27 cellular contexts compared by ENCODE assay signal in genomic region chr7:106482091-106482490, GRCh38.
"Had no signal": no experiment of that assay in that cellular context is flagged by ENCODE, and none has a peak within 500 bp of the region (broad histone marks: within the 10 kb centered on the region; RNA-seq: fewer than 3 reads in every experiment).

No MANE protein-coding gene starts in this region.

- H3K36me3 ChIP-seq: ascending aorta, breast epithelium, cardiac muscle cell, colonic mucosa, esophagus squamous epithelium, gastroesophageal sphincter, heart right ventricle had no signal

- H3K4me1 ChIP-seq: ascending aorta, breast epithelium, colonic mucosa had no signal

- H3K27ac Mint-ChIP-seq: activated CD4-positive, alpha-beta T cell treated with anti-CD3 and anti-CD28 coated beads for 36 hours; activated naive CD8-positive, alpha-beta T cell treated with anti-CD3 and anti-CD28 coated beads for 36 hours; brain had no signal

- H3K27me3 ChIP-seq: ascending aorta, breast epithelium, colonic mucosa, esophagus squamous epithelium, gastroesophageal sphincter, heart right ventricle had no signal

- ATAC-seq: activated CD4-positive, alpha-beta T cell treated with anti-CD3 and anti-CD28 coated beads for 36 hours; activated CD8-positive, alpha-beta T cell treated with anti-CD3 and anti-CD28 coated beads for 36 hours; activated T-cell treated with anti-CD3 and anti-CD28 coated beads, Interleukin-2, amount 50 U/mL, for 4 hours; activated T-helper 17 cell treated with anti-CD3 and anti-CD28 coated beads, Interleukin-2, amount 50 U/mL, for 72 hours; gastroesophageal sphincter; heart right ventricle had no signal

- H3K27ac ChIP-seq: ascending aorta, breast epithelium, cardiac muscle cell, colonic mucosa, esophagus squamous epithelium, gastroesophageal sphincter, heart right ventricle had no signal

- DNase-seq: activated CD4-positive, alpha-beta T cell treated with anti-CD3 and anti-CD28 coated beads for 36 hours; activated CD4-positive, alpha-beta T cell treated with anti-CD3 and anti-CD28 coated beads, Interleukin-2, amount 50 U/mL, for 1 hour; activated CD4-positive, alpha-beta T cell treated with anti-CD3 and anti-CD28 coated beads, Interleukin-2, amount 50 U/mL, for 48 hours; activated CD4-positive, CD25-positive, alpha-beta regulatory T cell; activated CD4-positive, CD25-positive, alpha-beta regulatory T cell treated with anti-CD3 and anti-CD28 coated beads, Interleukin-2, amount 50 U/mL, for 72 hours; activated CD8-positive, alpha-beta memory T cell treated with anti-CD3 and anti-CD28 coated beads for 24 hours; activated CD8-positive, alpha-beta T cell treated with anti-CD3 and anti-CD28 coated beads for 36 hours; activated effector memory CD4-positive, alpha-beta T cell treated with Interleukin-2 at 50 U/mL for 16 hours; activated gamma-delta T cell treated with Interleukin-2 at 50 U/mL for 16 hours; activated naive CD4-positive, alpha-beta T cell treated with anti-CD3 and anti-CD28 coated beads, Interleukin-2, amount 50 U/mL, for 16 hours; activated naive CD4-positive, alpha-beta T cell treated with Interleukin-2 at 50 U/mL for 16 hours; activated naive CD8-positive, alpha-beta T cell treated with anti-CD3 and anti-CD28 coated beads for 36 hours; activated T-cell treated with anti-CD3 and anti-CD28 coated beads, Interleukin-2, amount 50 U/mL, for 4 hours; central memory CD4-positive, alpha-beta T cell; cerebellar nuclear complex; colonic mucosa; effector CD8-positive, alpha-beta T cell; esophagus squamous epithelium; foreskin melanocyte; heart right ventricle; T-helper 2 cell had no signal

- H3K4me3 ChIP-seq: ascending aorta, breast epithelium, cardiac muscle cell, colonic mucosa, esophagus squamous epithelium, gastroesophageal sphincter, heart right ventricle had no signal

- H3K27me3 Mint-ChIP-seq: brain had no signal

- H3K9me3 ChIP-seq: ascending aorta, breast epithelium, colonic mucosa, esophagus squamous epithelium, gastroesophageal sphincter, heart right ventricle had no signal

- H3K4me3 Mint-ChIP-seq: activated CD4-positive, alpha-beta T cell treated with anti-CD3 and anti-CD28 coated beads for 36 hours; activated CD8-positive, alpha-beta T cell treated with anti-CD3 and anti-CD28 coated beads for 36 hours; activated naive CD8-positive, alpha-beta T cell treated with anti-CD3 and anti-CD28 coated beads for 36 hours; activated T-cell treated with anti-CD3 and anti-CD28 coated beads, Interleukin-2, amount 50 U/mL, for 4 hours; activated T-helper 17 cell treated with anti-CD3 and anti-CD28 coated beads, Interleukin-2, amount 50 U/mL, for 72 hours; brain had no signal

- H3K36me3 Mint-ChIP-seq: brain had no signal

- H3K9me3 Mint-ChIP-seq: activated T-cell treated with anti-CD3 and anti-CD28 coated beads, Interleukin-2, amount 50 U/mL, for 4 hours; activated T-helper 17 cell treated with anti-CD3 and anti-CD28 coated beads, Interleukin-2, amount 50 U/mL, for 72 hours; brain had no signal
